Comparison of ENCODE assay signal across 32 cellular contexts in the genomic region with DNA sequence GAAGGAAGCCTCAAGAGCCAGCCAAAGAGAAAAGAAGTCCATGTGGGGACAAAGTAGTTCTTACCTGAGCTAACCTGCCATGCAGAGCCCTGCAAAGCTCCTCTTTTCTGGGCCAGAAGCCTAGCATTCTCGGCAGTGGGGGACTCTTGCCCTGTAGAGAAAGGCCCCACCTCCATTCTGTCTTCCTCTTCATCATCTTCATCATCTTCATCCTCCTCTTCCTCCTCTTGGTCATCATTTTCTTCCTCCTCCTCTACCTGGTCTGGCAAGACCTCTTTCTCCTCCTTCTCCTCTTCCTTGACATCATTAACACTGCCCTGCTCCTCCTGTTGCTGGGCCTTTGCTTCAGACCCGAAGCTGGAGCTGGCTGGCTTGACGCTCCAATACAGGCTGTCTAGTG.
"Had no signal": no experiment of that assay in that cellular context is flagged by ENCODE, and none has a peak within 500 bp of the region (broad histone marks: within the 10 kb centered on the region; RNA-seq: fewer than 3 reads in every experiment).

No MANE protein-coding gene starts in this region.

- FAIRE-seq: bronchial epithelial cell had no signal

- H3K9me3 ChIP-seq: adrenal gland, ascending aorta, body of pancreas, breast epithelium had no signal

- DNase-seq: activated effector memory CD4-positive, alpha-beta T cell treated with anti-CD3 and anti-CD28 coated beads, Interleukin-2, amount 50 U/mL, for 16 hours; activated gamma-delta T cell; activated gamma-delta T cell treated with Interleukin-2 at 50 U/mL for 16 hours; activated naive CD4-positive, alpha-beta T cell; activated naive CD4-positive, alpha-beta T cell treated with anti-CD3 and anti-CD28 coated beads for 36 hours; activated naive CD4-positive, alpha-beta T cell treated with anti-CD3 and anti-CD28 coated beads, Interleukin-2, amount 10 ng/mL, durations not matched to agents 7 days and 5 days; activated naive CD4-positive, alpha-beta T cell treated with anti-CD3 and anti-CD28 coated beads, Interleukin-2, amount 50 U/mL, for 16 hours; activated naive CD4-positive, alpha-beta T cell treated with Interleukin-2 at 50 U/mL for 16 hours; activated naive CD8-positive, alpha-beta T cell treated with anti-CD3 and anti-CD28 coated beads for 36 hours; activated naive CD8-positive, alpha-beta T cell treated with anti-CD3 and anti-CD28 coated beads, Interleukin-2, amount 10 ng/mL, durations not matched to agents 7 days and 5 days; activated naive CD8-positive, alpha-beta T cell treated with anti-CD3 and anti-CD28 coated beads, Interleukin-2, amount 50 U/mL, for 24 hours; activated T-cell treated with anti-CD3 and anti-CD28 coated beads, Interleukin-2, amount 50 U/mL, for 1 hour; activated T-cell treated with anti-CD3 and anti-CD28 coated beads, Interleukin-2, amount 50 U/mL, for 24 hours; activated T-cell treated with anti-CD3 and anti-CD28 coated beads, Interleukin-2, amount 50 U/mL, for 4 hours; activated T-cell treated with anti-CD3 and anti-CD28 coated beads, Interleukin-2, amount 50 U/mL, for 48 hours; activated T-cell treated with anti-CD3 and anti-CD28 coated beads, Interleukin-2, amount 50 U/mL, for 72 hours; adrenal gland; amniotic stem cell; amygdala; anterior cingulate cortex; aorta; body of pancreas; brain microvascular endothelial cell; caudate nucleus; central memory CD4-positive, alpha-beta T cell; cerebellar nuclear complex had no signal

- H3K36me3 ChIP-seq: breast epithelium, cardiac muscle cell had no signal

- ATAC-seq: activated naive CD4-positive, alpha-beta T cell treated with anti-CD3 and anti-CD28 coated beads, Interleukin-2, amount 50 U/mL, for 72 hours; activated naive CD8-positive, alpha-beta T cell treated with anti-CD3 and anti-CD28 coated beads, Interleukin-2, amount 50 U/mL, for 24 hours; activated T-cell treated with anti-CD3 and anti-CD28 coated beads, Interleukin-2, amount 50 U/mL, for 4 hours; activated T-cell treated with anti-CD3 and anti-CD28 coated beads, Interleukin-2, amount 50 U/mL, for 72 hours; activated T-helper 17 cell treated with anti-CD3 and anti-CD28 coated beads, Interleukin-2, amount 50 U/mL, for 72 hours; body of pancreas had no signal

- H3K27ac ChIP-seq: adrenal gland, ascending aorta, body of pancreas, brain microvascular endothelial cell, breast epithelium, cardiac muscle cell had no signal

- H3K4me3 ChIP-seq: adrenal gland, ascending aorta, body of pancreas, breast epithelium, cardiac muscle cell had no signal

- H3K27me3 ChIP-seq: adrenal gland, ascending aorta, body of pancreas, brain microvascular endothelial cell, cardiac muscle cell had no signal

- H3K4me1 ChIP-seq: adrenal gland, ascending aorta, body of pancreas, breast epithelium had no signal
